21 cellular contexts compared by ENCODE assay signal in the genomic region with DNA sequence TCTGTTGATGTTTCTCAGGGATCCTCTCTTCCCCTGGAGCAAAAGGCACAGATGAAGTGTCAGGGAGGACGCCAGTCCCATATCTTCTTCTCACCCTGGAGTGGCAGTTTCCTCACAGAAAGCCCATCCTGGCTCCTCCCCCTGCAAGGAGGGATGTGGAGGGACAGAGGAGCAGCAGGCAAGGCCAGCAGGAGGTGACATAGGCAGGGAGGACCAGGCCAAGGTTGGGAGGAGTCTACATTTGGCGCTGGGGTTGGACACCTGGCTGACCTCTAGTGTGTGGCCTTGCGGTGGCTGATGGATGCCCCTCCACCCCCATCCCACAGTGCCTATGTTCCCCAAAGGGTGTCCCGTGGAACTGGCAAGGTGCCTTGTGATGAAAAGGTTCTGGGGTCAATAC.
"Had no signal": no experiment of that assay in that cellular context is flagged by ENCODE, and none has a peak within 500 bp of the region (broad histone marks: within the 10 kb centered on the region; RNA-seq: fewer than 3 reads in every experiment).

No MANE protein-coding gene starts in this region.

- H3K27ac Mint-ChIP-seq: activated CD4-positive, alpha-beta T cell treated with anti-CD3 and anti-CD28 coated beads, Interleukin-2, amount 10 ng/mL, durations not matched to agents 24 days and 14 days; activated CD8-positive, alpha-beta T cell treated with anti-CD3 and anti-CD28 coated beads, Interleukin-2, amount 10 ng/mL, durations not matched to agents 7 days and 5 days; activated naive CD8-positive, alpha-beta T cell; activated T-helper 2 cell treated with anti-CD3 and anti-CD28 coated beads, Interferon-gamma antibody, Interleukin-2, Interleukin-4, amounts not matched to agents 10 μg/mL and 5 μg/mL and 100 μg/mL, durations not matched to agents 14 hours and 24 hours and 36 hours had no signal

- DNase-seq: activated CD4-positive, alpha-beta T cell treated with anti-CD3 and anti-CD28 coated beads, Interleukin-2, amount 10 ng/mL, durations not matched to agents 24 days and 14 days; activated CD8-positive, alpha-beta T cell treated with anti-CD3 and anti-CD28 coated beads, Interleukin-2, amount 10 ng/mL, durations not matched to agents 7 days and 5 days; activated naive CD4-positive, alpha-beta T cell; activated T-cell treated with anti-CD3 and anti-CD28 coated beads, Interleukin-2, amount 50 U/mL, for 1 hour; adrenal gland; esophagus squamous epithelium; gastrocnemius medialis; head of caudate nucleus; naive thymus-derived CD8-positive, alpha-beta T cell; stimulated activated CD4-positive, alpha-beta T cell treated with anti-CD3 and anti-CD28 coated beads, Interleukin-4, amount 100 ng/mL, for 1 hour; stimulated activated naive CD4-positive, alpha-beta T cell treated with Interleukin-2 at 50 U/mL for 16 hours; upper lobe of right lung had no signal

- H3K4me1 ChIP-seq: adrenal gland, gastrocnemius medialis, prostate gland, upper lobe of right lung had no signal

- H3K4me3 ChIP-seq: adrenal gland, breast epithelium, esophagus squamous epithelium, gastrocnemius medialis, left lung, lung, prostate gland, upper lobe of right lung had no signal

- H3K36me3 ChIP-seq: adrenal gland, breast epithelium, esophagus squamous epithelium, gastrocnemius medialis, left lung, prostate gland, upper lobe of right lung had no signal

- FAIRE-seq: colon had no signal

- H3K36me3 Mint-ChIP-seq: activated naive CD8-positive, alpha-beta T cell; naive thymus-derived CD8-positive, alpha-beta T cell had no signal

- H3K4me3 Mint-ChIP-seq: activated CD4-positive, alpha-beta T cell treated with anti-CD3 and anti-CD28 coated beads, Interleukin-2, amount 10 ng/mL, durations not matched to agents 24 days and 14 days; activated CD8-positive, alpha-beta T cell treated with anti-CD3 and anti-CD28 coated beads, Interleukin-2, amount 10 ng/mL, durations not matched to agents 7 days and 5 days; activated naive CD8-positive, alpha-beta T cell; central memory CD8-positive, alpha-beta T cell; naive thymus-derived CD8-positive, alpha-beta T cell had no signal

- H3K9me3 ChIP-seq: adrenal gland, breast epithelium, esophagus squamous epithelium, gastrocnemius medialis, left lung, prostate gland, upper lobe of right lung had no signal

- ATAC-seq: activated CD4-positive, CD25-positive, alpha-beta regulatory T cell treated with anti-CD3 and anti-CD28 coated beads, Interleukin-2, amount 50 U/mL, for 24 hours; activated CD8-positive, alpha-beta T cell treated with anti-CD3 and anti-CD28 coated beads, Interleukin-2, amount 10 ng/mL, durations not matched to agents 7 days and 5 days; gastrocnemius medialis; left lung had no signal

- H3K9me3 Mint-ChIP-seq: activated CD4-positive, alpha-beta T cell treated with anti-CD3 and anti-CD28 coated beads, Interleukin-2, amount 10 ng/mL, durations not matched to agents 24 days and 14 days; activated T-helper 2 cell treated with anti-CD3 and anti-CD28 coated beads, Interferon-gamma antibody, Interleukin-2, Interleukin-4, amounts not matched to agents 10 μg/mL and 5 μg/mL and 100 μg/mL, durations not matched to agents 14 hours and 24 hours and 36 hours; central memory CD8-positive, alpha-beta T cell; naive thymus-derived CD8-positive, alpha-beta T cell had no signal

- H3K27me3 ChIP-seq: adrenal gland, breast epithelium, esophagus squamous epithelium, gastrocnemius medialis, left lung, upper lobe of right lung had no signal

- H3K27me3 Mint-ChIP-seq: activated naive CD8-positive, alpha-beta T cell had no signal

- H3K27ac ChIP-seq: adrenal gland, breast epithelium, esophagus squamous epithelium, gastrocnemius medialis, left lung, prostate gland, upper lobe of right lung had no signal

- H3K4me1 Mint-ChIP-seq: activated CD4-positive, alpha-beta T cell treated with anti-CD3 and anti-CD28 coated beads, Interleukin-2, amount 10 ng/mL, durations not matched to agents 24 days and 14 days; central memory CD8-positive, alpha-beta T cell had no signal
